Comparison of ENCODE assay signal across 15 cellular contexts in the genomic region with DNA sequence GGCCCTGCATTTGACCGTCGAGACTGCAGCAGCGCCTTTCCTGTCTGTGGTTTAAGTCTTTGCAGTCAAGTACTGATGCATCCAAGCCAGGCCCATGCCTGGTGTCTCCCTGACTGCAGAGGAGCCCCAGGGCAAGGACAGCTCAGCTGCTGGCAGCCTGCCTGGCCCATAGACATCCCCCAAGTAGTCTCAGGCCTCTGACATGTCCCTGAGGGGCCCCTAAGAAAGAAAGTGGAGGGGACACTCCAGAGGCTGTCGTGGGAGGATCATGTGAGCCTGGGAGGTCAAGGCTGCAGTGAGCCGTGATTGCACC. TPM values are rescaled to one million over a fixed set of nuclear protein-coding genes. Genes with fewer than 3 reads are reported as not detected.
A peak's percentile ranks its signal among the peaks of the same experiment; 100 is the strongest.
DNase-seq lines count a peak whose midpoint lies in the region; ATAC-seq and TF ChIP-seq lines count a peak whose summit lies in the region.
"Had no signal": no experiment of that assay in that cellular context is flagged by ENCODE, and none has a peak within 500 bp of the region (broad histone marks: within the 10 kb centered on the region; RNA-seq: fewer than 3 reads in every experiment).

No MANE protein-coding gene starts in this region.

- no peaks in the 10 kb centered on the region for H3K36me3 Mint-ChIP-seq in glutamatergic neuron (ENCODE audit: unreplicated experiment)

- peaks cover 2% of the 10 kb centered on the region for H3K27me3 Mint-ChIP-seq in glutamatergic neuron (ENCODE audit: unreplicated experiment)

- H3K4me2 ChIP-seq in OCI-LY1 (ENCODE audit: low read length) = no peak overlapping the region; the same call in 1 of the 2 replicates

- H3K27ac ChIP-seq in C4-2B (0 out of 2 replicates have a peak overlapping the region, but pooled peaks have one; percentile 1), OCI-LY1 (ENCODE audit: low read depth, low read length, poor library complexity, severe bottlenecking) (peak overlapping the region; percentile 66)
- H3K27ac ChIP-seq: colonic mucosa, heart left ventricle, upper lobe of left lung had no signal

- H3K4me3 Mint-ChIP-seq in glutamatergic neuron (ENCODE audit: unreplicated experiment) = no peak overlapping the region
- H3K4me3 Mint-ChIP-seq: activated T-helper 1 cell treated with anti-CD3 and anti-CD28 coated beads, Interleukin-12 subunit alpha, Interleukin-12 subunit beta, Interleukin-2, Interleukin-4 antibody, amounts not matched to agents 30 ng/mL and 10 ng/mL and 1 ng/mL, durations not matched to agents 14 hours and 24 hours and 36 hours; stimulated activated effector memory CD8-positive, alpha-beta T cell treated with anti-CD3 and anti-CD28 coated beads, Interleukin-12 subunit alpha, Interleukin-12 subunit beta, amount 100 ng/mL, for 72 hours had no signal

- peaks cover 17% of the 10 kb centered on the region for H3K4me1 ChIP-seq in OCI-LY1 (ENCODE audit: insufficient read depth, low read length, severe bottlenecking)
- H3K4me1 ChIP-seq: colonic mucosa, heart left ventricle, upper lobe of left lung had no signal

- no peaks in the 10 kb centered on the region for H3K27me3 ChIP-seq in OCI-LY1 (ENCODE audit: insufficient read depth, low read length)
- H3K27me3 ChIP-seq: colonic mucosa, heart left ventricle, upper lobe of left lung had no signal

- H3K9me2 ChIP-seq in OCI-LY1 (ENCODE audit: low read depth, low read length) = no peaks in the 10 kb centered on the region

- H3K79me2 ChIP-seq in OCI-LY1 (ENCODE audit: insufficient read depth, low read length) = no peaks in the 10 kb centered on the region

- H3K9ac ChIP-seq in OCI-LY1 (ENCODE audit: low read length) = no peak overlapping the region

- peaks cover 8% of the 10 kb centered on the region for H3K4me1 Mint-ChIP-seq in glutamatergic neuron (ENCODE audit: low read depth, unreplicated experiment)
- H3K4me1 Mint-ChIP-seq: stimulated activated effector memory CD8-positive, alpha-beta T cell treated with anti-CD3 and anti-CD28 coated beads, Interleukin-12 subunit alpha, Interleukin-12 subunit beta, amount 100 ng/mL, for 72 hours had no signal

- peaks cover 3% of the 10 kb centered on the region for H3K9me3 Mint-ChIP-seq in glutamatergic neuron (ENCODE audit: unreplicated experiment)
- H3K9me3 Mint-ChIP-seq: activated T-helper 1 cell treated with anti-CD3 and anti-CD28 coated beads, Interleukin-12 subunit alpha, Interleukin-12 subunit beta, Interleukin-2, Interleukin-4 antibody, amounts not matched to agents 30 ng/mL and 10 ng/mL and 1 ng/mL, durations not matched to agents 14 hours and 24 hours and 36 hours; stimulated activated effector memory CD8-positive, alpha-beta T cell treated with anti-CD3 and anti-CD28 coated beads, Interleukin-12 subunit alpha, Interleukin-12 subunit beta, amount 100 ng/mL, for 72 hours had no signal

- peaks cover 44% of the 10 kb centered on the region for H3K36me3 ChIP-seq in OCI-LY1 (ENCODE audit: insufficient read depth, low read length)

- ATAC-seq in GM21390 (IDR thresholded peaks at IDR 0.05; ENCODE audit: unreplicated experiment) (peak; percentile 18), GM21515 (IDR thresholded peaks at IDR 0.05; ENCODE audit: unreplicated experiment) (no peak)
- ATAC-seq: stimulated activated effector memory CD8-positive, alpha-beta T cell treated with anti-CD3 and anti-CD28 coated beads, Interleukin-12 subunit alpha, Interleukin-12 subunit beta, amount 100 ng/mL, for 72 hours had no signal

- TF ChIP-seq CTCF in C4-2B (conservative IDR thresholded peaks at IDR 0.05) = no peak
- no peak for TF ChIP-seq CTCF in OCI-LY1 (IDR thresholded peaks at IDR 0.05; ENCODE audit: low read length)
- no peak for TF ChIP-seq CTCF in glutamatergic neuron (IDR thresholded peaks at IDR 0.05; ENCODE audit: partially characterized antibody, unreplicated experiment)

- no peaks in the 10 kb centered on the region for H4K20me1 ChIP-seq in OCI-LY1 (ENCODE audit: insufficient read depth, low read length)

- H3K4me3 ChIP-seq in OCI-LY1 (ENCODE audit: low read depth, low read length, poor library complexity, severe bottlenecking) = no peak overlapping the region
- H3K4me3 ChIP-seq: colonic mucosa, heart left ventricle, upper lobe of left lung had no signal

- H3F3A ChIP-seq in OCI-LY1 (ENCODE audit: insufficient read depth, low read length) = no peaks in the 10 kb centered on the region

- DNase-seq in glutamatergic neuron (peak; percentile 6), SIG-M5 treated with dmso at 0.1 percent for 504 hours (lab: John Stamatoyannopoulos, UW; ENCODE audit: unreplicated experiment) (no peak), amniotic stem cell (lab: John Stamatoyannopoulos, UW) (no peak), LoVo (ENCODE audit: low spot score) (no peak)
- DNase-seq: colonic mucosa, MM.1S had no signal

- H2AFZ ChIP-seq in OCI-LY1 (ENCODE audit: low read length) = no peak overlapping the region

- no peak overlapping the region for H3K27ac Mint-ChIP-seq in glutamatergic neuron (ENCODE audit: unreplicated experiment)
- H3K27ac Mint-ChIP-seq: activated T-helper 1 cell treated with anti-CD3 and anti-CD28 coated beads, Interleukin-12 subunit alpha, Interleukin-12 subunit beta, Interleukin-2, Interleukin-4 antibody, amounts not matched to agents 30 ng/mL and 10 ng/mL and 1 ng/mL, durations not matched to agents 14 hours and 24 hours and 36 hours; stimulated activated effector memory CD8-positive, alpha-beta T cell treated with anti-CD3 and anti-CD28 coated beads, Interleukin-12 subunit alpha, Interleukin-12 subunit beta, amount 100 ng/mL, for 72 hours had no signal

- H3K9me3 ChIP-seq in OCI-LY1 (ENCODE audit: low read length) = no peaks in the 10 kb centered on the region
- H3K9me3 ChIP-seq: colonic mucosa, heart left ventricle, upper lobe of left lung had no signal

RNA-seq across cellular contexts. Expression of a gene that starts 18.0 kb away (rescaled TPM):
- total RNA-seq in glutamatergic neuron (ENCODE audit: unreplicated experiment) = 13.7 TPM
- total RNA-seq: activated T-helper 1 cell treated with anti-CD3 and anti-CD28 coated beads, Interleukin-12 subunit alpha, Interleukin-12 subunit beta, Interleukin-2, Interleukin-4 antibody, amounts not matched to agents 30 ng/mL and 10 ng/mL and 1 ng/mL, durations not matched to agents 14 hours and 24 hours and 36 hours; colonic mucosa; heart left ventricle; osteocyte; upper lobe of left lung had no signal

RNA-seq across cellular contexts. Expression of a gene that starts 19.2 kb away (rescaled TPM):
- 27.1 TPM for total RNA-seq in glutamatergic neuron (ENCODE audit: unreplicated experiment)

RNA-seq across cellular contexts. Expression of a gene that starts 36.3 kb away (rescaled TPM):
- 42.6 TPM for total RNA-seq in glutamatergic neuron (ENCODE audit: unreplicated experiment)

RNA-seq across cellular contexts. Expression of a gene that starts 58.5 kb away (rescaled TPM):
- total RNA-seq in glutamatergic neuron (ENCODE audit: unreplicated experiment) = 50.4 TPM

RNA-seq across cellular contexts. Expression of a gene that starts 58.8 kb away (rescaled TPM):
- 289 TPM for total RNA-seq in glutamatergic neuron (ENCODE audit: unreplicated experiment)
